Comparison of ENCODE assay signal across 18 cellular contexts in genomic region chr7:121286742-121287699, GRCh38. TPM values are rescaled to one million over a fixed set of nuclear protein-coding genes. Genes with fewer than 3 reads are reported as not detected.
DNase-seq lines count a peak whose midpoint lies in the region; ATAC-seq and TF ChIP-seq lines count a peak whose summit lies in the region.
"Had no signal": no experiment of that assay in that cellular context is flagged by ENCODE, and none has a peak within 500 bp of the region (broad histone marks: within the 10 kb centered on the region; RNA-seq: fewer than 3 reads in every experiment).

No MANE protein-coding gene starts in this region.

- peaks cover 0 to 8% (median 0%) of the 10 kb centered on the region in 4 donors for H3K9me3 ChIP-seq in Peyer's patch
- H3K9me3 ChIP-seq in suprapubic skin, result peaks cover 10% of the 10 kb centered on the region

- 89% methylated on average over 5 of the region's 5 CpGs for WGBS in suprapubic skin

- no peak for DNase-seq in activated CD8-positive, alpha-beta T cell treated with anti-CD3 and anti-CD28 coated beads for 36 hours
- no peak for DNase-seq in activated CD8-positive, alpha-beta T cell treated with anti-CD3 and anti-CD28 coated beads, Interleukin-2, amount 10 ng/mL, durations not matched to agents 7 days and 5 days
- DNase-seq in NB4 (ENCODE audit: low read depth), result peak; percentile 11
- DNase-seq in astrocyte of the spinal cord (ENCODE audit: low read depth, low spot score), result peak; percentile 41
- no peak for DNase-seq in stimulated activated naive CD8-positive, alpha-beta T cell treated with anti-CD3 and anti-CD28 coated beads, Interleukin-15, Interleukin-2, amounts not matched to agents 100 U/mL and 50 U/mL, for 24 hours
- DNase-seq in NCI-H1694 (lab: John Stamatoyannopoulos, UW), result no peak
- no peak for DNase-seq in Peyer's patch
- DNase-seq in suprapubic skin (ENCODE audit: low spot score in 2 of 2), result no peak
- DNase-seq: amygdala, dermis blood vessel endothelial cell, DND-41, NCI-H1048, RPMI8226, T1000, upper lobe of left lung had no signal

- in situ Hi-C loops in astrocyte of the spinal cord (cut with HindIII; ENCODE audit: low sequenced_read_pairs), result no loop called here

- H3K9me3 Mint-ChIP-seq in activated CD8-positive, alpha-beta T cell treated with anti-CD3 and anti-CD28 coated beads for 36 hours, result peaks cover 27% of the 10 kb centered on the region
- peaks cover 18% of the 10 kb centered on the region for H3K9me3 Mint-ChIP-seq in activated CD8-positive, alpha-beta T cell treated with anti-CD3 and anti-CD28 coated beads, Interleukin-2, amount 10 ng/mL, durations not matched to agents 7 days and 5 days (ENCODE audit: insufficient read depth)

- intact Hi-C loops in activated CD8-positive, alpha-beta T cell treated with anti-CD3 and anti-CD28 coated beads for 36 hours (cut with micrococcal nuclease), result loop anchor here (10.0 kb wide), 1 partner anchor 258 kb away; no protein-coding TSS in a partner anchor

- POLR2A ChIA-PET in activated CD8-positive, alpha-beta T cell treated with anti-CD3 and anti-CD28 coated beads for 36 hours (lab: Charles Lee), result no interaction called here
- POLR2A ChIA-PET in activated CD8-positive, alpha-beta T cell treated with anti-CD3 and anti-CD28 coated beads, Interleukin-2, amount 10 ng/mL, durations not matched to agents 7 days and 5 days (lab: Charles Lee), result no interaction called here

- TF ChIP-seq POLR2A in NB4 (IDR thresholded peaks at IDR 0.05; ENCODE audit: extremely low read depth, insufficient read length) (no peak), Peyer's patch (IDR thresholded peaks at IDR 0.05) (no peak), suprapubic skin (IDR thresholded peaks at IDR 0.05) (no peak)

- H3K27ac ChIP-seq in Peyer's patch (no peak overlapping the region), suprapubic skin (no peak overlapping the region)
- H3K27ac ChIP-seq: parathyroid adenoma, upper lobe of left lung had no signal

- peaks cover 13% of the 10 kb centered on the region for H3K4me1 Mint-ChIP-seq in activated CD8-positive, alpha-beta T cell treated with anti-CD3 and anti-CD28 coated beads for 36 hours (ENCODE audit: low read depth)
- no peaks in the 10 kb centered on the region for H3K4me1 Mint-ChIP-seq in activated CD8-positive, alpha-beta T cell treated with anti-CD3 and anti-CD28 coated beads, Interleukin-2, amount 10 ng/mL, durations not matched to agents 7 days and 5 days (ENCODE audit: low read depth)

- CTCF ChIA-PET in activated CD8-positive, alpha-beta T cell treated with anti-CD3 and anti-CD28 coated beads for 36 hours (lab: Charles Lee), result no interaction called here
- CTCF ChIA-PET in activated CD8-positive, alpha-beta T cell treated with anti-CD3 and anti-CD28 coated beads, Interleukin-2, amount 10 ng/mL, durations not matched to agents 7 days and 5 days (lab: Charles Lee), result no interaction called here

- H3K36me3 ChIP-seq in Peyer's patch, result no peaks in the 10 kb centered on the region
- no peaks in the 10 kb centered on the region for H3K36me3 ChIP-seq in suprapubic skin

- TF ChIP-seq EP300 in suprapubic skin (IDR thresholded peaks at IDR 0.05), result no peak

- peak; percentile 73 for ATAC-seq in activated CD8-positive, alpha-beta T cell treated with anti-CD3 and anti-CD28 coated beads for 36 hours
- no peak for ATAC-seq in activated CD8-positive, alpha-beta T cell treated with anti-CD3 and anti-CD28 coated beads, Interleukin-2, amount 10 ng/mL, durations not matched to agents 7 days and 5 days
- ATAC-seq in stimulated activated naive CD8-positive, alpha-beta T cell treated with anti-CD3 and anti-CD28 coated beads, Interleukin-15, Interleukin-2, amounts not matched to agents 100 U/mL and 50 U/mL, for 24 hours, result peak; percentile 66

- H3K27ac Mint-ChIP-seq in activated CD8-positive, alpha-beta T cell treated with anti-CD3 and anti-CD28 coated beads for 36 hours, result peak overlapping the region; percentile 21
- H3K27ac Mint-ChIP-seq in activated CD8-positive, alpha-beta T cell treated with anti-CD3 and anti-CD28 coated beads, Interleukin-2, amount 10 ng/mL, durations not matched to agents 7 days and 5 days, result no peak overlapping the region

- no peak overlapping the region for H3K4me3 ChIP-seq in NB4 (ENCODE audit: low read depth, low read length)
- H3K4me3 ChIP-seq in astrocyte of the spinal cord (ENCODE audit: low read depth, low read length), result no peak overlapping the region
- no peak overlapping the region for H3K4me3 ChIP-seq in Peyer's patch
- H3K4me3 ChIP-seq in suprapubic skin, result no peak overlapping the region
- H3K4me3 ChIP-seq: upper lobe of left lung had no signal

- H3K27me3 ChIP-seq in Peyer's patch (no peaks in the 10 kb centered on the region), suprapubic skin (no peaks in the 10 kb centered on the region)
- H3K27me3 ChIP-seq: upper lobe of left lung had no signal

- H3K4me3 Mint-ChIP-seq in activated CD8-positive, alpha-beta T cell treated with anti-CD3 and anti-CD28 coated beads for 36 hours, result no peak overlapping the region
- no peak overlapping the region for H3K4me3 Mint-ChIP-seq in activated CD8-positive, alpha-beta T cell treated with anti-CD3 and anti-CD28 coated beads, Interleukin-2, amount 10 ng/mL, durations not matched to agents 7 days and 5 days

- H3K4me1 ChIP-seq in Peyer's patch, result no peaks in the 10 kb centered on the region
- no peaks in the 10 kb centered on the region for H3K4me1 ChIP-seq in suprapubic skin
- H3K4me1 ChIP-seq: parathyroid adenoma, upper lobe of left lung had no signal

- TF ChIP-seq CTCF in activated CD8-positive, alpha-beta T cell treated with anti-CD3 and anti-CD28 coated beads for 36 hours (IDR thresholded peaks at IDR 0.05), result no peak
- TF ChIP-seq CTCF in NB4 (IDR thresholded peaks at IDR 0.05; ENCODE audit: low read depth, low read length), result no peak
- TF ChIP-seq CTCF in astrocyte of the spinal cord (IDR thresholded peaks at IDR 0.05; ENCODE audit: low read depth, low read length), result no peak
- no peak for TF ChIP-seq CTCF in Peyer's patch (IDR thresholded peaks at IDR 0.05)
- no peak for TF ChIP-seq CTCF in suprapubic skin (IDR thresholded peaks at IDR 0.05)

- peaks cover 5% of the 10 kb centered on the region for H3K27me3 Mint-ChIP-seq in activated CD8-positive, alpha-beta T cell treated with anti-CD3 and anti-CD28 coated beads for 36 hours
- peaks cover 2% of the 10 kb centered on the region for H3K27me3 Mint-ChIP-seq in activated CD8-positive, alpha-beta T cell treated with anti-CD3 and anti-CD28 coated beads, Interleukin-2, amount 10 ng/mL, durations not matched to agents 7 days and 5 days (ENCODE audit: low read depth)

- H3K36me3 Mint-ChIP-seq in activated CD8-positive, alpha-beta T cell treated with anti-CD3 and anti-CD28 coated beads for 36 hours (ENCODE audit: low read depth), result peaks cover 2% of the 10 kb centered on the region
- no peaks in the 10 kb centered on the region for H3K36me3 Mint-ChIP-seq in activated CD8-positive, alpha-beta T cell treated with anti-CD3 and anti-CD28 coated beads, Interleukin-2, amount 10 ng/mL, durations not matched to agents 7 days and 5 days (ENCODE audit: low read depth)

RNA-seq across cellular contexts. Expression of gene WNT16, which starts 41.8 kb away (rescaled TPM):
- not detected for total RNA-seq in activated CD8-positive, alpha-beta T cell treated with anti-CD3 and anti-CD28 coated beads for 36 hours
- not detected for total RNA-seq in activated CD8-positive, alpha-beta T cell treated with anti-CD3 and anti-CD28 coated beads, Interleukin-2, amount 10 ng/mL, durations not matched to agents 7 days and 5 days
- not detected for total RNA-seq in Peyer's patch
- 10 to 100 TPM; 11.6 to 28.8 (median 18.3) TPM for total RNA-seq in suprapubic skin
- total RNA-seq: dermis blood vessel endothelial cell, mesenteric fat pad, NCI-H460, upper lobe of left lung had no signal

Comparison
In these comparisons a context has a peak if more than half of its experiments do, and no peak if none do; other contexts are left out.
1. DNase-seq: peak in NB4 (single experiment) and astrocyte of the spinal cord (single experiment); none in activated CD8-positive, alpha-beta T cell treated with anti-CD3 and anti-CD28 coated beads for 36 hours (single experiment), activated CD8-positive, alpha-beta T cell treated with anti-CD3 and anti-CD28 coated beads, Interleukin-2, amount 10 ng/mL, durations not matched to agents 7 days and 5 days (single experiment), stimulated activated naive CD8-positive, alpha-beta T cell treated with anti-CD3 and anti-CD28 coated beads, Interleukin-15, Interleukin-2, amounts not matched to agents 100 U/mL and 50 U/mL, for 24 hours (single experiment), NCI-H1694 (single experiment), Peyer's patch (0 of 3) and suprapubic skin (0 of 2).
2. RNA of gene WNT16, which starts 41.8 kb away (total RNA-seq): 11.6 to 28.8 TPM in suprapubic skin; not detected in activated CD8-positive, alpha-beta T cell treated with anti-CD3 and anti-CD28 coated beads for 36 hours, not detected in activated CD8-positive, alpha-beta T cell treated with anti-CD3 and anti-CD28 coated beads, Interleukin-2, amount 10 ng/mL, durations not matched to agents 7 days and 5 days and not detected in Peyer's patch; every median in the first group is over 10 times any median in the second.